ENCODE assay signal across 8 cellular contexts in the genomic region with DNA sequence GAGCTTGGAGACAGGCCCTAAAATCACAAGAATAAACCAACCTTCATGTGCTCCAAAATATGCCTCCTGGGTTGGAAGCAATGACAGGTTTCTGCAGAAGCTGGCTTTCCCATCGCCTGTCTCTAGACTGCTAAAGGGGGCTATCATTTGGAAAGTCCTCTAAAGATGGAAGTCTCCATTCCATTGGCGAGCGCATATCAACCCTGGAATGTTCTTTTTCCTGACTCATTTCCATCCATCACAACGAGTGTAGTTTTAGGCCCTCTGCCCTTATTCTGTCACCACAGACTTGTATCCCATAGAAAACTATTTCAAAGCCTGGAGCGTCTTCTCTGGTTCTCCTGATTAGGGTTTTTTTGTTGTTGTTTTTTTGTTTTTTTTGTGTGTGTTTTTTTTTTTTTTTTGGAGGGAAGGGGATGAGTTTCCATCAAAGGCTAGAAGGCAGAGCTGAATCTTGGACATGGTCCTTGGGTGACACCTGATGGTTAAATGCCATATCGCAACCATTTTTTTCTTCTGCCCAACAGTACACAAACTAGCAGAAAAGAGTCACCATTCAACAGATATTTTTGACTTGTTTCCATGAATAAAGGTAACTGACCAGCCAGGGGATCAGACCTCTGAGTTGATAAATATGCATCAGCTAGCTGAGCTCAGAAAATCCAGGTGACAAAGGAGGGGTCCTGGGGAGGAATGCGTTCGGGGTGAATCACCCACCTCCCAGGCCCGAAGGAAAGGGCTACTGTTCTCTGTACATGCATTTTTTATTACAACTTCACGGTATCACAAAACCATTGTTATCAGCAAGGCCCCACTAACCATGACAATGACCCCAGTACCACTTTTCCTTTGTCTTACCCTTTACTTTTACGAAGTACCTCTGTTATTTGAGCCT. TPM values are rescaled to one million over a fixed set of nuclear protein-coding genes. Genes with fewer than 3 reads are reported as not detected.
DNase-seq lines count a peak whose midpoint lies in the region; ATAC-seq and TF ChIP-seq lines count a peak whose summit lies in the region.

No MANE protein-coding gene starts in this region.

- no peak overlapping the region for H3K27ac ChIP-seq in MM.1S (ENCODE audit: low read length)

- no peaks in the 10 kb centered on the region for H3K9me3 Mint-ChIP-seq in activated naive CD4-positive, alpha-beta T cell treated with anti-CD3 and anti-CD28 coated beads for 36 hours
- H3K9me3 Mint-ChIP-seq in progenitor cell of endocrine pancreas (ENCODE audit: low read depth) = no peaks in the 10 kb centered on the region
- no peaks in the 10 kb centered on the region for H3K9me3 Mint-ChIP-seq in activated T-cell treated with anti-CD3 and anti-CD28 coated beads, Interleukin-2, amount 50 U/mL, for 4 hours

- intact Hi-C loops in activated naive CD4-positive, alpha-beta T cell treated with anti-CD3 and anti-CD28 coated beads for 36 hours (cut with micrococcal nuclease) = loop anchor here (1.0 kb wide), 2 partner anchors 62 to 227 kb away; no protein-coding TSS in a partner anchor

- no peaks in the 10 kb centered on the region for H4K20me1 ChIP-seq in MM.1S (ENCODE audit: insufficient read depth, low read length)

- H3K4me3 Mint-ChIP-seq in activated naive CD4-positive, alpha-beta T cell treated with anti-CD3 and anti-CD28 coated beads for 36 hours = no peak overlapping the region
- no peak overlapping the region for H3K4me3 Mint-ChIP-seq in progenitor cell of endocrine pancreas (ENCODE audit: low read depth)
- H3K4me3 Mint-ChIP-seq in activated T-cell treated with anti-CD3 and anti-CD28 coated beads, Interleukin-2, amount 50 U/mL, for 4 hours = no peak overlapping the region

- no peaks in the 10 kb centered on the region for H3K4me1 ChIP-seq in MM.1S (ENCODE audit: low read length)

- no peak overlapping the region for H3K27ac Mint-ChIP-seq in activated naive CD4-positive, alpha-beta T cell treated with anti-CD3 and anti-CD28 coated beads for 36 hours
- no peak overlapping the region for H3K27ac Mint-ChIP-seq in progenitor cell of endocrine pancreas

- H3K4me1 Mint-ChIP-seq in activated naive CD4-positive, alpha-beta T cell treated with anti-CD3 and anti-CD28 coated beads for 36 hours (ENCODE audit: low read depth) = no peaks in the 10 kb centered on the region
- no peaks in the 10 kb centered on the region for H3K4me1 Mint-ChIP-seq in progenitor cell of endocrine pancreas (ENCODE audit: low read depth)
- H3K4me1 Mint-ChIP-seq in activated T-cell treated with anti-CD3 and anti-CD28 coated beads, Interleukin-2, amount 50 U/mL, for 4 hours (ENCODE audit: low read depth) = no peaks in the 10 kb centered on the region

- no peak overlapping the region for H3K4me2 ChIP-seq in MM.1S (ENCODE audit: low read depth, low read length)

- H2AFZ ChIP-seq in MM.1S (ENCODE audit: low read length) = no peak overlapping the region

- H3K9ac ChIP-seq in MM.1S (ENCODE audit: low read length) = no peak overlapping the region

- TF ChIP-seq CTCF in MM.1S (IDR thresholded peaks at IDR 0.05; ENCODE audit: low read length) (peak; percentile 68), progenitor cell of endocrine pancreas (IDR thresholded peaks at IDR 0.05; ENCODE audit: unreplicated experiment) (peak; percentile 96)

- CTCF ChIA-PET in activated naive CD4-positive, alpha-beta T cell treated with anti-CD3 and anti-CD28 coated beads for 36 hours (lab: Charles Lee) = interaction anchor here (0.6 to 4.1 kb wide), 12 partner anchors 9 to 593 kb away, joined by 3 to 24 read pairs (median 4); no protein-coding TSS in a partner anchor

- H3K36me3 ChIP-seq in MM.1S (replicated peaks; ENCODE audit: insufficient read depth, low read length) = no peaks in the 10 kb centered on the region

- H3K79me2 ChIP-seq in MM.1S (ENCODE audit: low read length) = no peaks in the 10 kb centered on the region

- H3K36me3 Mint-ChIP-seq in activated naive CD4-positive, alpha-beta T cell treated with anti-CD3 and anti-CD28 coated beads for 36 hours (ENCODE audit: low read depth) = no peaks in the 10 kb centered on the region
- H3K36me3 Mint-ChIP-seq in progenitor cell of endocrine pancreas (ENCODE audit: insufficient read depth) = no peaks in the 10 kb centered on the region
- H3K36me3 Mint-ChIP-seq in activated T-cell treated with anti-CD3 and anti-CD28 coated beads, Interleukin-2, amount 50 U/mL, for 4 hours (ENCODE audit: insufficient read depth) = no peaks in the 10 kb centered on the region

- H3K27me3 Mint-ChIP-seq in activated naive CD4-positive, alpha-beta T cell treated with anti-CD3 and anti-CD28 coated beads for 36 hours (ENCODE audit: low read depth) = peaks cover 3% of the 10 kb centered on the region
- peaks cover 61% of the 10 kb centered on the region for H3K27me3 Mint-ChIP-seq in progenitor cell of endocrine pancreas
- no peaks in the 10 kb centered on the region for H3K27me3 Mint-ChIP-seq in activated T-cell treated with anti-CD3 and anti-CD28 coated beads, Interleukin-2, amount 50 U/mL, for 4 hours (ENCODE audit: low read depth)

- H3K4me3 ChIP-seq in MM.1S (ENCODE audit: low read length) = no peak overlapping the region

- DNase-seq in activated naive CD4-positive, alpha-beta T cell treated with anti-CD3 and anti-CD28 coated beads for 36 hours = peak; percentile 47
- no peak for DNase-seq in activated naive CD4-positive, alpha-beta T cell treated with Interleukin-2 at 50 U/mL for 16 hours
- DNase-seq in MM.1S = peak; percentile 33
- DNase-seq in SW480 (ENCODE audit: low spot score) = peak; percentile 61
- peak; percentile 76 for DNase-seq in foreskin melanocyte
- DNase-seq in progenitor cell of endocrine pancreas (ENCODE audit: low spot score, unreplicated experiment) = peak; percentile 56
- DNase-seq in activated CD8-positive, alpha-beta memory T cell treated with anti-CD3 and anti-CD28 coated beads, Interleukin-2, amount 50 U/mL, for 4 hours = no peak
- DNase-seq in activated T-cell treated with anti-CD3 and anti-CD28 coated beads, Interleukin-2, amount 50 U/mL, for 4 hours = no peak

- no peaks in the 10 kb centered on the region for H3K9me3 ChIP-seq in MM.1S (replicated peaks; ENCODE audit: insufficient read depth, low read length)

- no peaks in the 10 kb centered on the region for H3K27me3 ChIP-seq in MM.1S (replicated peaks; ENCODE audit: insufficient read depth, low read length)

- H3K9me2 ChIP-seq in MM.1S (replicated peaks; ENCODE audit: insufficient read depth, low read length) = no peaks in the 10 kb centered on the region

- ATAC-seq in activated T-cell treated with anti-CD3 and anti-CD28 coated beads, Interleukin-2, amount 50 U/mL, for 4 hours = no peak

- H3F3A ChIP-seq in MM.1S (ENCODE audit: insufficient read depth, low read length) = no peaks in the 10 kb centered on the region

RNA-seq across cellular contexts. Expression of a gene that starts 40.5 kb away (rescaled TPM):
- not detected for total RNA-seq in activated naive CD4-positive, alpha-beta T cell treated with anti-CD3 and anti-CD28 coated beads for 36 hours
- total RNA-seq in progenitor cell of endocrine pancreas = 0.58 and 0.72 TPM in 2 replicates
- total RNA-seq in activated T-cell treated with anti-CD3 and anti-CD28 coated beads, Interleukin-2, amount 50 U/mL, for 4 hours = not detected

Comparison
In these comparisons a context has a peak if more than half of its experiments do, and no peak if none do; other contexts are left out.
1. DNase-seq: peak in activated naive CD4-positive, alpha-beta T cell treated with anti-CD3 and anti-CD28 coated beads for 36 hours (single experiment), MM.1S (single experiment), SW480 (single experiment), foreskin melanocyte (single experiment) and progenitor cell of endocrine pancreas (single experiment); none in activated naive CD4-positive, alpha-beta T cell treated with Interleukin-2 at 50 U/mL for 16 hours (single experiment), activated CD8-positive, alpha-beta memory T cell treated with anti-CD3 and anti-CD28 coated beads, Interleukin-2, amount 50 U/mL, for 4 hours (single experiment) and activated T-cell treated with anti-CD3 and anti-CD28 coated beads, Interleukin-2, amount 50 U/mL, for 4 hours (single experiment).